ENCODE assay signal across 1 cellular context in the genomic region with DNA sequence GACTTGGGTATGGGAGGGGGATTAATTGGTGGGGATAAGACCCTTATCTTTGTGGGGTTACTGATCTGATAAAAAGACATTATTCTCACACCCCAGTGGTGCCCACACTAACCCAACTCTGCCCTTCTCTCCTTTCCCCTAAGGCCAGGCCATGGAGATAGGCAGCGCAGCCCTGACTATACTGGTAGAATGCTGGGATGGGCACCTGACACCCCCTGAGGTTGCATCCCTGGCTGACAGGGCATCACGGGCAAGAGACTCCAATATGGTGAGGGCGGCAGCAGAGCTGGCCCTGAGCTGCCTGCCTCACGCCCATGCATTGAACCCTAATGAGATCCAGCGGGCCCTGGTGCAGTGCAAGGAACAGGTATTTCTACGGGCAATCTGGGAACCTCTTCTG.
TF ChIP-seq lines count a peak whose summit lies in the region.

No MANE protein-coding gene starts in this region.

TF ChIP-seq in GM12878, 131 proteins besides CTCF, POLR2A, EP300 and RAD21:
- TF ChIP-seq ZNF24 (IDR thresholded peaks at IDR 0.05) = no peak
- no peak for TF ChIP-seq NRF1 (conservative IDR thresholded peaks at IDR 0.05; ENCODE audit: low read depth, low read length)
- TF ChIP-seq POLR2AphosphoS2 (IDR thresholded peaks at IDR 0.05; ENCODE audit: low read depth, low read length) = no peak; the same call in 1 of the 2 replicates
- no peak for TF ChIP-seq KDM1A (IDR thresholded peaks at IDR 0.05; ENCODE audit: borderline replicate concordance)
- TF ChIP-seq BRCA1 (IDR thresholded peaks at IDR 0.05; ENCODE audit: low read depth, low read length) = no peak
- TF ChIP-seq ESRRA (IDR thresholded peaks at IDR 0.05; ENCODE audit: low read length) = no peak
- no peak for TF ChIP-seq EED (IDR thresholded peaks at IDR 0.05; ENCODE audit: low read depth)
- TF ChIP-seq HCFC1 (IDR thresholded peaks at IDR 0.05; ENCODE audit: low read length) = no peak
- no peak for TF ChIP-seq CHD4 (IDR thresholded peaks at IDR 0.05)
- TF ChIP-seq SMARCA5 (IDR thresholded peaks at IDR 0.05) = no peak
- TF ChIP-seq SMAD1 (IDR thresholded peaks at IDR 0.05; ENCODE audit: low read depth, partially characterized antibody) = no peak
- no peak for TF ChIP-seq BCL11A (IDR thresholded peaks at IDR 0.05; ENCODE audit: low read depth, low read length)
- TF ChIP-seq MYB (IDR thresholded peaks at IDR 0.05; ENCODE audit: borderline replicate concordance, low read depth, low read length) = no peak
- no peak for TF ChIP-seq CEBPB (IDR thresholded peaks at IDR 0.05; ENCODE audit: borderline replicate concordance in 1 of 2, low read depth in 2 of 2, low read length in 2 of 2)
- TF ChIP-seq BACH1 (IDR thresholded peaks at IDR 0.05; ENCODE audit: borderline replicate concordance) = no peak
- TF ChIP-seq RFX5 (IDR thresholded peaks at IDR 0.05; ENCODE audit: low read depth, low read length) = no peak
- no peak for TF ChIP-seq KAT2A (conservative IDR thresholded peaks at IDR 0.05; ENCODE audit: control insufficient read depth, low read depth, low read length)
- no peak for TF ChIP-seq FOS (IDR thresholded peaks at IDR 0.05; ENCODE audit: borderline replicate concordance, extremely low read depth, insufficient read length)
- no peak for TF ChIP-seq RUNX3 (IDR thresholded peaks at IDR 0.05; ENCODE audit: low read length)
- no peak for TF ChIP-seq CREB1 (IDR thresholded peaks at IDR 0.05; ENCODE audit: low read depth)
